In the genomic region with DNA sequence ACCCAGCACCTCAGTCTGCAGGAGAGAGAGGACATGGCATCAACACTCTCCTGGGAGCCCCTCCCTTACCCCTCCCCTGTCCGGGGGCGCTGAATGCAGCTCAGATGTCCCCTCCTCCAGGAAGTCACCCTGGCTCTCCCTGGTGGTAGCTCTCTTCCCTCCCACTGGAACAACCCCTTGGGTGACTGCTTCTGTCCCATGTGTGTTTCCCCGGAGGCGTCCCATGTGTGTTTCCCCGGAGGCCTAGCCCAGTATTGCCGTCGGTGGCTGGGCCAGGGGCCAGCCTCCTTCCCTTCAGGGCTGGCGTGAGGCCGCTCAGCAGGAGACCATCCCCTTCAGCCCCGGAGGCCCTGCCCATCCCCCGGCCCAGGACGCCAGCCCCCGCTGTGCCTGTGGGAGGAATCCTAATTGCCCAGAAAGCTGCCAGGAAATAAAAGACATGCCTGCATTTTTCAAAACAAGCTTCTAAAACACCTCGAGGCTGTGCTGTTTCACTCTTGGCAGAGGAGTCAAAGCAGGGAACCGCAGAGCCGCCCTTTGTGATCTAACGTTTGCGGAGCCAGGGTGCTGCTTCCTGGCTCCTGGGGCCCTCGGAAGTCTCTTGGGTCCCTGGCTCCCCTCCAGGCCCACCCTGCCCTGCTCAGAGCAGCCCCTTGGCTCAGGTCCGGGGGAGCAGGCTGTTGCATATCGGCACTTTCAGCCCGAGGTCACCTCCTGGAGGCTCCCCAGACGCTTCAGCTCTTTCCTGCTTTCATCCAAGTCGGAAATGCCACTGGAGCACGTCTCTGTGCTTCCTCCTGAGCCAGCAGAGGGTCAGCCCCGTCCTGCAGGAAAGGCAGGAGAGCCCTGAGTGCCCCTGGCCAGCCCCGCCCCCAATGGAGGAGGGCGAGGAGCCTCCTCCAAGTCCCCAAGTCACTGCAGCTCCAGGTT, we compare ENCODE assay signal across 1 cellular context.
A peak's percentile ranks its signal among the peaks of the same experiment; 100 is the strongest.
TF ChIP-seq lines count a peak whose summit lies in the region.

No MANE protein-coding gene starts in this region.

TF ChIP-seq in HEK293, 187 proteins besides CTCF, POLR2A, EP300 and RAD21 (continued from another document and continues in another):
- TF ChIP-seq ZEB2 (tag by site-specific recombination; IDR thresholded peaks at IDR 0.05) (no peak), ZNF132 (tag by site-specific recombination; IDR thresholded peaks at IDR 0.05; ENCODE audit: borderline replicate concordance) (no peak), ZNF140 (tag by site-specific recombination; IDR thresholded peaks at IDR 0.05) (no peak), ZFP41 (tag by site-specific recombination; IDR thresholded peaks at IDR 0.05; ENCODE audit: borderline replicate concordance) (no peak), OVOL3 (tag by site-specific recombination; IDR thresholded peaks at IDR 0.05) (no peak), ZFP3 (tag by site-specific recombination; IDR thresholded peaks at IDR 0.05; ENCODE audit: low read depth) (no peak), ZSCAN16 (tag by site-specific recombination; IDR thresholded peaks at IDR 0.05) (no peak), KLF7 (tag by site-specific recombination; IDR thresholded peaks at IDR 0.05; ENCODE audit: borderline replicate concordance) (no peak), ZBTB17 (tag by site-specific recombination; IDR thresholded peaks at IDR 0.05) (no peak), FEZF1 (tag by site-specific recombination; IDR thresholded peaks at IDR 0.05) (peak; percentile 71), MZF1 (tag by site-specific recombination; IDR thresholded peaks at IDR 0.05; ENCODE audit: borderline replicate concordance) (no peak), KLF16 (tag by site-specific recombination; IDR thresholded peaks at IDR 0.05) (no peak), ZNF600 (tag by site-specific recombination; IDR thresholded peaks at IDR 0.05) (no peak), ZNF426 (tag by site-specific recombination; IDR thresholded peaks at IDR 0.05) (no peak), ZNF266 (tag by site-specific recombination; IDR thresholded peaks at IDR 0.05; ENCODE audit: low read depth) (no peak), ZSCAN30 (tag by site-specific recombination; IDR thresholded peaks at IDR 0.05) (no peak), ZNF335 (tag by site-specific recombination; conservative IDR thresholded peaks at IDR 0.05) (no peak), ZBTB48 (tag by site-specific recombination; IDR thresholded peaks at IDR 0.05) (peak; percentile 36; the same call in 1 of the 2 replicates), BCL11B (tag by site-specific recombination; IDR thresholded peaks at IDR 0.05; ENCODE audit: low read depth) (no peak), ZBTB1 (tag by site-specific recombination; IDR thresholded peaks at IDR 0.05) (no peak), ZNF350 (tag by site-specific recombination; IDR thresholded peaks at IDR 0.05) (no peak), ZNF2 (tag by site-specific recombination; IDR thresholded peaks at IDR 0.05) (no peak), ZNF624 (tag by site-specific recombination; IDR thresholded peaks at IDR 0.05) (no peak), ZNF37A (tag by site-specific recombination; IDR thresholded peaks at IDR 0.05) (no peak), ZNF621 (tag by site-specific recombination; IDR thresholded peaks at IDR 0.05) (no peak), ZNF544 (tag by site-specific recombination; IDR thresholded peaks at IDR 0.05) (no peak), OSR2 (tag by site-specific recombination; IDR thresholded peaks at IDR 0.05) (0 out of 2 replicates have a peak, but pooled peaks have one; percentile 46), ZNF776 (tag by site-specific recombination; IDR thresholded peaks at IDR 0.05; ENCODE audit: borderline replicate concordance) (no peak), ZNF114 (tag by site-specific recombination; IDR thresholded peaks at IDR 0.05) (no peak), PRDM1 (tag by site-specific recombination; IDR thresholded peaks at IDR 0.05) (no peak), ZNF16 (tag by site-specific recombination; IDR thresholded peaks at IDR 0.05; ENCODE audit: low read depth) (no peak), ZNF626 (tag by site-specific recombination; IDR thresholded peaks at IDR 0.05) (no peak)
- TF ChIP-seq, protein P1, sequence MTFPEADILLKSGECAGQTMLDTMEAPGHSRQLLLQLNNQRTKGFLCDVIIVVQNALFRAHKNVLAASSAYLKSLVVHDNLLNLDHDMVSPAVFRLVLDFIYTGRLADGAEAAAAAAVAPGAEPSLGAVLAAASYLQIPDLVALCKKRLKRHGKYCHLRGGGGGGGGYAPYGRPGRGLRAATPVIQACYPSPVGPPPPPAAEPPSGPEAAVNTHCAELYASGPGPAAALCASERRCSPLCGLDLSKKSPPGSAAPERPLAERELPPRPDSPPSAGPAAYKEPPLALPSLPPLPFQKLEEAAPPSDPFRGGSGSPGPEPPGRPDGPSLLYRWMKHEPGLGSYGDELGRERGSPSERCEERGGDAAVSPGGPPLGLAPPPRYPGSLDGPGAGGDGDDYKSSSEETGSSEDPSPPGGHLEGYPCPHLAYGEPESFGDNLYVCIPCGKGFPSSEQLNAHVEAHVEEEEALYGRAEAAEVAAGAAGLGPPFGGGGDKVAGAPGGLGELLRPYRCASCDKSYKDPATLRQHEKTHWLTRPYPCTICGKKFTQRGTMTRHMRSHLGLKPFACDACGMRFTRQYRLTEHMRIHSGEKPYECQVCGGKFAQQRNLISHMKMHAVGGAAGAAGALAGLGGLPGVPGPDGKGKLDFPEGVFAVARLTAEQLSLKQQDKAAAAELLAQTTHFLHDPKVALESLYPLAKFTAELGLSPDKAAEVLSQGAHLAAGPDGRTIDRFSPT (tag by site-specific recombination; IDR thresholded peaks at IDR 0.05) = no peak
- TF ChIP-seq, protein P2, sequence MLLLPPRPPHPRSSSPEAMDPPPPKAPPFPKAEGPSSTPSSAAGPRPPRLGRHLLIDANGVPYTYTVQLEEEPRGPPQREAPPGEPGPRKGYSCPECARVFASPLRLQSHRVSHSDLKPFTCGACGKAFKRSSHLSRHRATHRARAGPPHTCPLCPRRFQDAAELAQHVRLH (tag by site-specific recombination; IDR thresholded peaks at IDR 0.05) = no peak
- TF ChIP-seq, protein P3, sequence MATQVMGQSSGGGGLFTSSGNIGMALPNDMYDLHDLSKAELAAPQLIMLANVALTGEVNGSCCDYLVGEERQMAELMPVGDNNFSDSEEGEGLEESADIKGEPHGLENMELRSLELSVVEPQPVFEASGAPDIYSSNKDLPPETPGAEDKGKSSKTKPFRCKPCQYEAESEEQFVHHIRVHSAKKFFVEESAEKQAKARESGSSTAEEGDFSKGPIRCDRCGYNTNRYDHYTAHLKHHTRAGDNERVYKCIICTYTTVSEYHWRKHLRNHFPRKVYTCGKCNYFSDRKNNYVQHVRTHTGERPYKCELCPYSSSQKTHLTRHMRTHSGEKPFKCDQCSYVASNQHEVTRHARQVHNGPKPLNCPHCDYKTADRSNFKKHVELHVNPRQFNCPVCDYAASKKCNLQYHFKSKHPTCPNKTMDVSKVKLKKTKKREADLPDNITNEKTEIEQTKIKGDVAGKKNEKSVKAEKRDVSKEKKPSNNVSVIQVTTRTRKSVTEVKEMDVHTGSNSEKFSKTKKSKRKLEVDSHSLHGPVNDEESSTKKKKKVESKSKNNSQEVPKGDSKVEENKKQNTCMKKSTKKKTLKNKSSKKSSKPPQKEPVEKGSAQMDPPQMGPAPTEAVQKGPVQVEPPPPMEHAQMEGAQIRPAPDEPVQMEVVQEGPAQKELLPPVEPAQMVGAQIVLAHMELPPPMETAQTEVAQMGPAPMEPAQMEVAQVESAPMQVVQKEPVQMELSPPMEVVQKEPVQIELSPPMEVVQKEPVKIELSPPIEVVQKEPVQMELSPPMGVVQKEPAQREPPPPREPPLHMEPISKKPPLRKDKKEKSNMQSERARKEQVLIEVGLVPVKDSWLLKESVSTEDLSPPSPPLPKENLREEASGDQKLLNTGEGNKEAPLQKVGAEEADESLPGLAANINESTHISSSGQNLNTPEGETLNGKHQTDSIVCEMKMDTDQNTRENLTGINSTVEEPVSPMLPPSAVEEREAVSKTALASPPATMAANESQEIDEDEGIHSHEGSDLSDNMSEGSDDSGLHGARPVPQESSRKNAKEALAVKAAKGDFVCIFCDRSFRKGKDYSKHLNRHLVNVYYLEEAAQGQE (tag by site-specific recombination; IDR thresholded peaks at IDR 0.05) = no peak
- TF ChIP-seq, protein P4, sequence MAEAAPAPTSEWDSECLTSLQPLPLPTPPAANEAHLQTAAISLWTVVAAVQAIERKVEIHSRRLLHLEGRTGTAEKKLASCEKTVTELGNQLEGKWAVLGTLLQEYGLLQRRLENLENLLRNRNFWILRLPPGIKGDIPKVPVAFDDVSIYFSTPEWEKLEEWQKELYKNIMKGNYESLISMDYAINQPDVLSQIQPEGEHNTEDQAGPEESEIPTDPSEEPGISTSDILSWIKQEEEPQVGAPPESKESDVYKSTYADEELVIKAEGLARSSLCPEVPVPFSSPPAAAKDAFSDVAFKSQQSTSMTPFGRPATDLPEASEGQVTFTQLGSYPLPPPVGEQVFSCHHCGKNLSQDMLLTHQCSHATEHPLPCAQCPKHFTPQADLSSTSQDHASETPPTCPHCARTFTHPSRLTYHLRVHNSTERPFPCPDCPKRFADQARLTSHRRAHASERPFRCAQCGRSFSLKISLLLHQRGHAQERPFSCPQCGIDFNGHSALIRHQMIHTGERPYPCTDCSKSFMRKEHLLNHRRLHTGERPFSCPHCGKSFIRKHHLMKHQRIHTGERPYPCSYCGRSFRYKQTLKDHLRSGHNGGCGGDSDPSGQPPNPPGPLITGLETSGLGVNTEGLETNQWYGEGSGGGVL (tag by site-specific recombination; IDR thresholded peaks at IDR 0.05) = no peak
- TF ChIP-seq, protein P5, sequence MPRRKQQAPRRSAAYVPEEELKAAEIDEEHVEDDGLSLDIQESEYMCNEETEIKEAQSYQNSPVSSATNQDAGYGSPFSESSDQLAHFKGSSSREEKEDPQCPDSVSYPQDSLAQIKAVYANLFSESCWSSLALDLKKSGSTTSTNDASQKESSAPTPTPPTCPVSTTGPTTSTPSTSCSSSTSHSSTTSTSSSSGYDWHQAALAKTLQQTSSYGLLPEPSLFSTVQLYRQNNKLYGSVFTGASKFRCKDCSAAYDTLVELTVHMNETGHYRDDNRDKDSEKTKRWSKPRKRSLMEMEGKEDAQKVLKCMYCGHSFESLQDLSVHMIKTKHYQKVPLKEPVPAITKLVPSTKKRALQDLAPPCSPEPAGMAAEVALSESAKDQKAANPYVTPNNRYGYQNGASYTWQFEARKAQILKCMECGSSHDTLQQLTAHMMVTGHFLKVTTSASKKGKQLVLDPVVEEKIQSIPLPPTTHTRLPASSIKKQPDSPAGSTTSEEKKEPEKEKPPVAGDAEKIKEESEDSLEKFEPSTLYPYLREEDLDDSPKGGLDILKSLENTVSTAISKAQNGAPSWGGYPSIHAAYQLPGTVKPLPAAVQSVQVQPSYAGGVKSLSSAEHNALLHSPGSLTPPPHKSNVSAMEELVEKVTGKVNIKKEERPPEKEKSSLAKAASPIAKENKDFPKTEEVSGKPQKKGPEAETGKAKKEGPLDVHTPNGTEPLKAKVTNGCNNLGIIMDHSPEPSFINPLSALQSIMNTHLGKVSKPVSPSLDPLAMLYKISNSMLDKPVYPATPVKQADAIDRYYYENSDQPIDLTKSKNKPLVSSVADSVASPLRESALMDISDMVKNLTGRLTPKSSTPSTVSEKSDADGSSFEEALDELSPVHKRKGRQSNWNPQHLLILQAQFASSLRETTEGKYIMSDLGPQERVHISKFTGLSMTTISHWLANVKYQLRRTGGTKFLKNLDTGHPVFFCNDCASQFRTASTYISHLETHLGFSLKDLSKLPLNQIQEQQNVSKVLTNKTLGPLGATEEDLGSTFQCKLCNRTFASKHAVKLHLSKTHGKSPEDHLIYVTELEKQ (tag by site-specific recombination; IDR thresholded peaks at IDR 0.05; ENCODE audit: borderline replicate concordance) = no peak
- TF ChIP-seq, protein P6, sequence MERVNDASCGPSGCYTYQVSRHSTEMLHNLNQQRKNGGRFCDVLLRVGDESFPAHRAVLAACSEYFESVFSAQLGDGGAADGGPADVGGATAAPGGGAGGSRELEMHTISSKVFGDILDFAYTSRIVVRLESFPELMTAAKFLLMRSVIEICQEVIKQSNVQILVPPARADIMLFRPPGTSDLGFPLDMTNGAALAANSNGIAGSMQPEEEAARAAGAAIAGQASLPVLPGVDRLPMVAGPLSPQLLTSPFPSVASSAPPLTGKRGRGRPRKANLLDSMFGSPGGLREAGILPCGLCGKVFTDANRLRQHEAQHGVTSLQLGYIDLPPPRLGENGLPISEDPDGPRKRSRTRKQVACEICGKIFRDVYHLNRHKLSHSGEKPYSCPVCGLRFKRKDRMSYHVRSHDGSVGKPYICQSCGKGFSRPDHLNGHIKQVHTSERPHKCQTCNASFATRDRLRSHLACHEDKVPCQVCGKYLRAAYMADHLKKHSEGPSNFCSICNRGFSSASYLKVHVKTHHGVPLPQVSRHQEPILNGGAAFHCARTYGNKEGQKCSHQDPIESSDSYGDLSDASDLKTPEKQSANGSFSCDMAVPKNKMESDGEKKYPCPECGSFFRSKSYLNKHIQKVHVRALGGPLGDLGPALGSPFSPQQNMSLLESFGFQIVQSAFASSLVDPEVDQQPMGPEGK (tag by site-specific recombination; IDR thresholded peaks at IDR 0.05) = peak; percentile 44
- TF ChIP-seq, protein P7, sequence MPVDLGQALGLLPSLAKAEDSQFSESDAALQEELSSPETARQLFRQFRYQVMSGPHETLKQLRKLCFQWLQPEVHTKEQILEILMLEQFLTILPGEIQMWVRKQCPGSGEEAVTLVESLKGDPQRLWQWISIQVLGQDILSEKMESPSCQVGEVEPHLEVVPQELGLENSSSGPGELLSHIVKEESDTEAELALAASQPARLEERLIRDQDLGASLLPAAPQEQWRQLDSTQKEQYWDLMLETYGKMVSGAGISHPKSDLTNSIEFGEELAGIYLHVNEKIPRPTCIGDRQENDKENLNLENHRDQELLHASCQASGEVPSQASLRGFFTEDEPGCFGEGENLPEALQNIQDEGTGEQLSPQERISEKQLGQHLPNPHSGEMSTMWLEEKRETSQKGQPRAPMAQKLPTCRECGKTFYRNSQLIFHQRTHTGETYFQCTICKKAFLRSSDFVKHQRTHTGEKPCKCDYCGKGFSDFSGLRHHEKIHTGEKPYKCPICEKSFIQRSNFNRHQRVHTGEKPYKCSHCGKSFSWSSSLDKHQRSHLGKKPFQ (tag by site-specific recombination; IDR thresholded peaks at IDR 0.05) = no peak
- TF ChIP-seq, protein P8, sequence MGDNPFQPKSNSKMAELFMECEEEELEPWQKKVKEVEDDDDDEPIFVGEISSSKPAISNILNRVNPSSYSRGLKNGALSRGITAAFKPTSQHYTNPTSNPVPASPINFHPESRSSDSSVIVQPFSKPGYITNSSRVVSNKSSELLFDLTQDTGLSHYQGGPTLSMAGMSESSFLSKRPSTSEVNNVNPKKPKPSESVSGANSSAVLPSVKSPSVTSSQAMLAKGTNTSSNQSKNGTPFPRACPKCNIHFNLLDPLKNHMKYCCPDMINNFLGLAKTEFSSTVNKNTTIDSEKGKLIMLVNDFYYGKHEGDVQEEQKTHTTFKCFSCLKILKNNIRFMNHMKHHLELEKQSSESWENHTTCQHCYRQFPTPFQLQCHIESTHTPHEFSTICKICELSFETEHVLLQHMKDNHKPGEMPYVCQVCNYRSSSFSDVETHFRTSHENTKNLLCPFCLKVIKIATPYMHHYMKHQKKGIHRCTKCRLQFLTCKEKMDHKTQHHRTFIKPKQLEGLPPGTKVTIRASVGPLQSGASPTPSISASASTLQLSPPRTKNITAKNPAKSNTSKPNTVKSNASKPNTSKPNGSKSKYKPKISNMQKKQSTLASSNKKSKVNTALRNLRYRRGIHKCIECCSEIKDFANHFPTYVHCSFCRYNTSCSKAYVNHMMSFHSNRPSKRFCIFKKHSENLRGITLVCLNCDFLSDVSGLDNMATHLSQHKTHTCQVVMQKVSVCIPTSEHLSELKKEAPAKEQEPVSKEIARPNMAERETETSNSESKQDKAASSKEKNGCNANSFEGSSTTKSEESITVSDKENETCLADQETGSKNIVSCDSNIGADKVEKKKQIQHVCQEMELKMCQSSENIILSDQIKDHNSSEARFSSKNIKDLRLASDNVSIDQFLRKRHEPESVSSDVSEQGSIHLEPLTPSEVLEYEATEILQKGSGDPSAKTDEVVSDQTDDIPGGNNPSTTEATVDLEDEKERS (tag by site-specific recombination; IDR thresholded peaks at IDR 0.05) = no peak
